11 cellular contexts compared by ENCODE assay signal in the genomic region with DNA sequence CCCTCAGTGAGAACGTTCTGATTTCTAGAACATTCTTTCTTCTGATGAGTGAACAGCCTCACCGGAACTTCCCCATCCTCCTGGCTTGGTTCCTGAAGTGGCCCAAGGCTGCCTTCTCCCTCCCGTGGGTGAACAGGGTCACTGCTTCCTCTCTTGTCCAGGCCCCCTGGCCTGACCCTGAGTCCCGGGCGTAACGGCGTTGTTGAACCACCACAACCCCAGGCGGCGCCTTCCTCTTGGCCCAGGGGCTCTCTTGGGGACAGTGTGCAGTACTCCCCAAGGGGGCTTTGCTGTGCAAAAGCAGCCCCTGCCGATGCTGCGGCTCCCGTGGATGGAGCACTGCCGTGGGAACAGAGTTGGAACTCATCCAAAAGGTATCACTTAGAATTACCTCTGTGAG.
DNase-seq lines count a peak whose midpoint lies in the region; ATAC-seq and TF ChIP-seq lines count a peak whose summit lies in the region.
"Had no signal": no experiment of that assay in that cellular context is flagged by ENCODE, and none has a peak within 500 bp of the region (broad histone marks: within the 10 kb centered on the region; RNA-seq: fewer than 3 reads in every experiment).

No MANE protein-coding gene starts in this region.

- peaks cover 0 to 2% (median 0%) of the 10 kb centered on the region in 3 donors for H3K9me3 Mint-ChIP-seq in IgD-negative memory B cell

- peak overlapping the region; percentile 37; the same call in 1 of the 2 replicates for H3K9ac ChIP-seq in ES-I3 (ENCODE audit: low read depth, low read length)

- H3K4me2 ChIP-seq in osteoblast (ENCODE audit: insufficient read depth, low read length): peak overlapping the region; percentile 19

- ATAC-seq in GM21390 (IDR thresholded peaks at IDR 0.05; ENCODE audit: unreplicated experiment) (no peak), left colon (no peak)

- no peaks in the 10 kb centered on the region for H4K20me1 ChIP-seq in osteoblast (ENCODE audit: insufficient read depth, low read length)

- H3K79me2 ChIP-seq in osteoblast (ENCODE audit: insufficient read depth, low read length): no peaks in the 10 kb centered on the region

- H3K27ac Mint-ChIP-seq in IgD-negative memory B cell: no peak overlapping the region

- peak overlapping the region; percentile 7 for H2AFZ ChIP-seq in osteoblast (ENCODE audit: low read length)

- H3K9me3 ChIP-seq in ES-I3 (ENCODE audit: control insufficient read depth, insufficient read depth, low read length): no peaks in the 10 kb centered on the region
- H3K9me3 ChIP-seq in osteoblast (ENCODE audit: low read depth, low read length): no peaks in the 10 kb centered on the region

- peak overlapping the region; percentile 41 for H3K27ac ChIP-seq in osteoblast (ENCODE audit: low read depth, low read length)

- peaks cover 3% of the 10 kb centered on the region for H3K27me3 Mint-ChIP-seq in IgD-negative memory B cell
- H3K27me3 Mint-ChIP-seq: CD4-positive, CD25-positive, alpha-beta regulatory T cell had no signal

- H3K27me3 ChIP-seq in osteoblast (ENCODE audit: insufficient read depth, low read length) (no peaks in the 10 kb centered on the region), H7 (ENCODE audit: control insufficient read depth, insufficient read depth, low read length) (no peaks in the 10 kb centered on the region)

- peak overlapping the region in 3 of 4 donors; percentile 44 to 70 (median 63) for H3K4me3 Mint-ChIP-seq in IgD-negative memory B cell

- intact Hi-C loops in left colon (cut with DNase I, micrococcal nuclease): no loop called here

- peaks cover 3% of the 10 kb centered on the region for H3K36me3 Mint-ChIP-seq in IgD-negative memory B cell
- H3K36me3 Mint-ChIP-seq: CD4-positive, CD25-positive, alpha-beta regulatory T cell had no signal

- H3K4me1 ChIP-seq in ES-I3 (ENCODE audit: insufficient read depth, low read length): no peaks in the 10 kb centered on the region
- peaks cover 7% of the 10 kb centered on the region for H3K4me1 ChIP-seq in osteoblast (ENCODE audit: insufficient read depth, low read length)

- no peaks in the 10 kb centered on the region for H3K4me1 Mint-ChIP-seq in IgD-negative memory B cell
- H3K4me1 Mint-ChIP-seq: CD4-positive, CD25-positive, alpha-beta regulatory T cell had no signal

- H3K36me3 ChIP-seq in ES-I3 (ENCODE audit: insufficient read depth, low read length) (no peaks in the 10 kb centered on the region), osteoblast (ENCODE audit: insufficient read depth, low read length) (no peaks in the 10 kb centered on the region), H7 (replicated peaks; ENCODE audit: control insufficient read depth, insufficient read depth, low read length) (no peaks in the 10 kb centered on the region)

- TF ChIP-seq CTCF in fibroblast of mammary gland (conservative IDR thresholded peaks at IDR 0.05; ENCODE audit: control insufficient read depth, insufficient read depth, low read depth, low read length) (no peak), osteoblast (IDR thresholded peaks at IDR 0.05; ENCODE audit: extremely low read depth, low read depth, low read length) (no peak)

- no peak for DNase-seq in fibroblast of mammary gland (ENCODE audit: low read depth)
- DNase-seq in osteoblast (ENCODE audit: insufficient read length, low spot score, missing footprints): peak; percentile 86
- DNase-seq in left colon: no peak
- DNase-seq in H7: no peak
- DNase-seq: CD4-positive, CD25-positive, alpha-beta regulatory T cell; MV-4-11; stimulated activated CD4-positive, alpha-beta T cell treated with anti-CD3 and anti-CD28 coated beads, Interleukin-4, amount 100 ng/mL, for 4 hours; stimulated activated naive CD4-positive, alpha-beta T cell treated with Interleukin-2 at 50 U/mL for 16 hours had no signal

- H3K4me3 ChIP-seq in fibroblast of mammary gland (ENCODE audit: control insufficient read depth, low read depth, low read length): peak overlapping the region; percentile 45
- peak overlapping the region; percentile 45 for H3K4me3 ChIP-seq in osteoblast (ENCODE audit: insufficient read depth, low read length)
- H3K4me3 ChIP-seq in H7 (ENCODE audit: insufficient read depth, low read depth, low read length): no peak overlapping the region
